Comparison of ENCODE assay signal across 8 cellular contexts in the genomic region with DNA sequence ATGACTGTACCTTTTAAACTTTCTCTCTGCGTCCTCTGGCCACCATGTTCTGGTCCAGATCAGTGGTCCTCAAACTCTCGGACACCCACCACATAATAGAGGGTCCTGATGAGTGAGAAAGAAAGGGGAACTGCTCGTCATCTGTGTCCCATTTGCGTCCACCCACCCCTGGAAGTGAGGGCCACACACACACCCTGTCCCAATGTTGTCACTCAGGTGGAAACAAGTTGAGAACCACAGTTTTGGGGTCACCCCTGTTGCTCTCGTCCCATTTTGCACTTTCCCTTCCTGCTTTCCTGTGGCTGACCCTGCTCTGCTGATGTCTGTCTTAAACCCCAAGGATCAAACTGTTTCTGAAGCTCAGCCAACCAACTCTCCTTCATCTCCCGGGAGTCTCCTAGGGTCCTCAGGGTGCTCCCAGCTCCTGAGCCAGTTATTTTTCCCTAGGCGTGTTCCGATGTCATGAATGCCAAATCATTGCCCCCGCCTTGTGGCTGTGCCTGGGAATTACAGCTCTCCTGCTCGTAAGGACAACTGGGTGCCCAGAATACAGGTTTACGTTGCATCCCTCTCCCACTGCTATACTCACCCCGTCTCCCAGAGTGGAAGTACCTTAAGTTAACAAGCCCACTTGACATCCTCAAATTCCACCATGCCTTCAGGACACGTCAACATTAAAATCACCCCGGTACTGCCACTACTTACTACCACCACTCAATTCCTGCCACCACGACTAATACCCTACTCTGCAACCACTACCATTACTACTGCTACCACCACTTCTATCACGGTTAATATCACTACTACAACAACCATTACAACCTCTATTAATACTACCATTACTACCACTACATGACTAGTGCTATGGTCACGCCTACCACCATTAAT. TPM values are rescaled to one million over a fixed set of nuclear protein-coding genes. Genes with fewer than 3 reads are reported as not detected.
A peak's percentile ranks its signal among the peaks of the same experiment; 100 is the strongest.
DNase-seq lines count a peak whose midpoint lies in the region; ATAC-seq, FAIRE-seq and TF ChIP-seq lines count a peak whose summit lies in the region.

No MANE protein-coding gene starts in this region.

- H3K27me3 ChIP-seq in WERI-Rb-1 (ENCODE audit: insufficient read depth, low read depth, severe bottlenecking) (no peaks in the 10 kb centered on the region), pancreas (no peaks in the 10 kb centered on the region)

- H3K4me3 ChIP-seq in WERI-Rb-1 (ENCODE audit: low read depth, low read length) (no peak overlapping the region), pancreas (no peak overlapping the region)

- intact Hi-C loops in pancreas (cut with DNase I) = loop anchor here in 1 of 3 donors (10.0 kb wide), 1 partner anchor 126 kb away; a partner anchor contains a TSS

- peak; percentile 85 to 96 (median 92) for ATAC-seq in pancreas

- H3K4me1 ChIP-seq in pancreas = no peaks in the 10 kb centered on the region

- no peak for FAIRE-seq in pancreas (lab: Jason Lieb, UNC)

- H3K27ac ChIP-seq in WERI-Rb-1 = no peak overlapping the region
- H3K27ac ChIP-seq in pancreas = no peak overlapping the region

- WGBS in pancreas, 2 donors = 36 to 39% methylated on average over 17 of the region's 17 CpGs

- TF ChIP-seq CTCF in WERI-Rb-1 (IDR thresholded peaks at IDR 0.05; ENCODE audit: low read depth, low read length) (peak; percentile 90), pancreas (IDR thresholded peaks at IDR 0.05) (peak; percentile 55 to 78 (median 71))

- H3K9me3 ChIP-seq in WERI-Rb-1 (ENCODE audit: severe bottlenecking) (peaks cover 9% of the 10 kb centered on the region), pancreas (no peaks in the 10 kb centered on the region)

- H3K36me3 ChIP-seq in WERI-Rb-1 (no peaks in the 10 kb centered on the region), pancreas (no peaks in the 10 kb centered on the region)

- peak; percentile 61 for DNase-seq in NCI-H510A treated with DMSO at 0.1 percent for 48 hours (lab: John Stamatoyannopoulos, UW)
- no peak for DNase-seq in NCI-H510A (lab: John Stamatoyannopoulos, UW)
- peak; percentile 29 for DNase-seq in NCI-H2029 (lab: John Stamatoyannopoulos, UW)
- peak; percentile 73 for DNase-seq in WERI-Rb-1
- DNase-seq in fibroblast of gingiva (ENCODE audit: low read depth) = peak; percentile 43
- peak; percentile 66 to 89 (median 82) for DNase-seq in pancreas
- no peak for DNase-seq in midbrain (lab: John Stamatoyannopoulos, UW)
- DNase-seq in GM19240 (ENCODE audit: insufficient read length, low spot score) = no peak

RNA-seq across cellular contexts. Expression of a gene that starts 26.0 kb away (rescaled TPM):
- 10 to 100 TPM; 24.9 to 50.5 (median 29.5) TPM for total RNA-seq in pancreas
- 10 to 100 TPM; 36.5 to 49.2 TPM for polyA plus RNA-seq in pancreas

Comparison
In these comparisons a context has a peak if more than half of its experiments do, and no peak if none do; other contexts are left out.
1. DNase-seq: peak in NCI-H510A treated with DMSO at 0.1 percent for 48 hours (single experiment), NCI-H2029 (single experiment), WERI-Rb-1 (single experiment), fibroblast of gingiva (single experiment) and pancreas (6 of 6); none in NCI-H510A (single experiment), midbrain (single experiment) and GM19240 (single experiment).